In genomic region chr10:122567056-122567660, GRCh38 we compare ENCODE assay signal across 9 cellular contexts. TPM values are rescaled to one million over a fixed set of nuclear protein-coding genes. Genes with fewer than 3 reads are reported as not detected.
A peak's percentile ranks its signal among the peaks of the same experiment; 100 is the strongest.
DNase-seq lines count a peak whose midpoint lies in the region; ATAC-seq and TF ChIP-seq lines count a peak whose summit lies in the region.
"Had no signal": no experiment of that assay in that cellular context is flagged by ENCODE, and none has a peak within 500 bp of the region (broad histone marks: within the 10 kb centered on the region; RNA-seq: fewer than 3 reads in every experiment).

No MANE protein-coding gene starts in this region.

- CTCF ChIA-PET in WTC11 (lab: Charles Lee) = interaction anchor here (0.8 to 4.2 kb wide), 4 partner anchors 42 to 269 kb away, joined by 3 to 58 read pairs (median 10); no protein-coding TSS in a partner anchor

- no peak overlapping the region for H3K4me3 Mint-ChIP-seq in WTC11
- H3K4me3 Mint-ChIP-seq: brain had no signal

- DNase-seq in AG20443 (ENCODE audit: low spot score) (peak; percentile 48), WTC11 (ENCODE audit: low spot score) (peak; percentile 57), foreskin melanocyte (peak; percentile 4), sciatic nerve (ENCODE audit: low spot score) (no peak), uterus (no peak)
- peak; percentile 23 to 39 for DNase-seq in stimulated activated CD4-positive, alpha-beta T cell treated with anti-CD3 and anti-CD28 coated beads, Interleukin-4, amount 100 ng/mL, for 48 hours (ENCODE audit: low read depth in 2 of 2)
- DNase-seq in central memory CD4-positive, alpha-beta T cell = no peak

- POLR2A ChIA-PET in WTC11 (lab: Charles Lee) = no interaction called here

- H3K4me1 ChIP-seq in uterus = no peaks in the 10 kb centered on the region

- no peak overlapping the region for H3K27ac Mint-ChIP-seq in WTC11
- H3K27ac Mint-ChIP-seq: brain had no signal

- H3K9me3 ChIP-seq in uterus = no peaks in the 10 kb centered on the region

- no peaks in the 10 kb centered on the region for H3K36me3 ChIP-seq in uterus

- no peaks in the 10 kb centered on the region; the same call in 1 of the 2 replicates for H3K4me1 Mint-ChIP-seq in WTC11

- intact Hi-C loops in sciatic nerve (cut with DNase I) = loop anchor here (5.0 to 10.0 kb wide), 2 partner anchors 225 to 272 kb away; no protein-coding TSS in a partner anchor
- intact Hi-C loops in uterus (cut with DNase I; ENCODE audit: low total_unique reads) = loop anchor here (5.0 to 10.0 kb wide), 2 partner anchors 122 to 270 kb away; no protein-coding TSS in a partner anchor

- no peak overlapping the region for H3K4me3 ChIP-seq in uterus

- peaks cover 26% of the 10 kb centered on the region for H3K9me3 Mint-ChIP-seq in WTC11

- no peak overlapping the region for H3K27ac ChIP-seq in uterus

- peaks cover 5% of the 10 kb centered on the region; the same call in 1 of the 2 replicates for H3K27me3 Mint-ChIP-seq in WTC11 (ENCODE audit: low read depth)

- peak; percentile 58 for ATAC-seq in GM21528 (IDR thresholded peaks at IDR 0.05; ENCODE audit: low FRiP score, unreplicated experiment)
- peak; percentile 87 for ATAC-seq in WTC11
- no peak for ATAC-seq in sciatic nerve

- no peaks in the 10 kb centered on the region for H3K36me3 Mint-ChIP-seq in WTC11
- H3K36me3 Mint-ChIP-seq: brain had no signal

- TF ChIP-seq POLR2A in uterus (IDR thresholded peaks at IDR 0.05) = no peak

- H3K27me3 ChIP-seq in uterus = no peaks in the 10 kb centered on the region

- peak; percentile 74 for TF ChIP-seq CTCF in WTC11 (IDR thresholded peaks at IDR 0.05)
- peak in 1 of 4 experiments; percentile 16 for TF ChIP-seq CTCF in uterus (IDR thresholded peaks at IDR 0.05)

TF ChIP-seq in WTC11, 78 proteins besides CTCF, POLR2A, EP300 and RAD21:
- TF ChIP-seq TP53 (CRISPR knock-in tag; IDR thresholded peaks at IDR 0.05) = no peak
- TF ChIP-seq ZNF423 (CRISPR knock-in tag; IDR thresholded peaks at IDR 0.05) = no peak
- TF ChIP-seq NR2C2 (CRISPR knock-in tag; IDR thresholded peaks at IDR 0.05) = no peak
- no peak for TF ChIP-seq GRHL2 (CRISPR knock-in tag; IDR thresholded peaks at IDR 0.05; ENCODE audit: insufficient replicate concordance, severe bottlenecking)
- TF ChIP-seq ERG (CRISPR knock-in tag; IDR thresholded peaks at IDR 0.05) = no peak

RNA-seq across cellular contexts. Expression of gene DMBT1, which starts 6.6 kb away (rescaled TPM):
- total RNA-seq in WTC11 (2021) (0.09 to 0.18 TPM (median 0.13 TPM) in 3 replicates), sciatic nerve (not detected), uterus (under 1 TPM in 3 of 4 donors, not detected in 1; under 0.01 to 0.21 (median 0.15) TPM)

Comparison
In these comparisons a context has a peak if more than half of its experiments do, and no peak if none do; other contexts are left out.
1. DNase-seq: peak in AG20443 (single experiment), WTC11 (single experiment), foreskin melanocyte (single experiment) and stimulated activated CD4-positive, alpha-beta T cell treated with anti-CD3 and anti-CD28 coated beads, Interleukin-4, amount 100 ng/mL, for 48 hours (2 of 2); none in sciatic nerve (single experiment), uterus (0 of 2) and central memory CD4-positive, alpha-beta T cell (single experiment).